ENCODE assay signal across 8 cellular contexts in the genomic region with DNA sequence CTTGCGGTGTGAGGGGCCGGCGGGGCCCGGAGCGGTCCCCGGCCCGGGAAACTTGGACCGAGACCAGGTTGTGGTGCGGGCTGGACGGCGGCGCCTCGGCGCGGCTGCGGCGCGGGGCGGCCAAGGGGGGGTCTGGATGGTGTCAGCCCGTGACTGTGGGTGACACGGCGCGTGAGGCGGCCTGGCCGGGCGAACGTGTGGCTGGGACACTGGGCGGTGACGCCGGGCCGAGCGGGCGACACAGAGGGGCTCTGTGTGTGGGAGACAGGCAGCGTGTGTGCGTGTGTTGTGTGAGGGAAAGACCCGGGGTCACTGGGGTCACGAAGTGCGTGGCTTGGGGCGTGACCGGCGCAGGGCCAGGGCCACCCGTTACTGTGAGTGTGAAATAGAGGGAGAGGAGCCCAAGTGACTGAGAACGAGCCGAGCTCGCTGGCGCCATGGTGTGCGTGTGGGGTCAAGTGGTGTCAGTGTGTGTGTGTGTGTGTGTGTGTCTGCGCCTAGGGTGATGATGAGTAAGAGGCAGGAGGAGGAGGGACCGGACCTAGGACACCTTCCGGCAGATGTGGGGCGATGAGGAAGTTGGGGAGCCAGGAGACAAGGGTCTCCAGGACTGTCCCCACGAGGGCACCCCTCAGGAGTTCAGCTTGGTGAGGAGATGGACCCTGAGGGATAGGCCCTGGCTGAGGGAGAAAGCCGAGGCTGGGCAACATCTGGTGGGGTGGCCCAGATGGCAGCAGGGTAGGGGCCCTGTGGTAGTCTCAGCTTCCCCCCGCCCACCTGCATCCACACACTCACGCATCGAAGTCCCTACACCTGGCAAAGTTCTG. TPM values are rescaled to one million over a fixed set of nuclear protein-coding genes. Genes with fewer than 3 reads are reported as not detected.
DNase-seq lines count a peak whose midpoint lies in the region; ATAC-seq, FAIRE-seq and TF ChIP-seq lines count a peak whose summit lies in the region.

No MANE protein-coding gene starts in this region.

- no peaks in the 10 kb centered on the region for H3F3A ChIP-seq in neural cell (ENCODE audit: insufficient read depth, low read length, poor library complexity, severe bottlenecking)

- no peaks in the 10 kb centered on the region for H3K79me2 ChIP-seq in neural cell (replicated peaks; ENCODE audit: insufficient read depth, low read length)

- H3K27ac ChIP-seq in neural cell (ENCODE audit: low read length) (no peak overlapping the region), stomach smooth muscle (ENCODE audit: low read length) (peak overlapping the region; percentile 78)

- TF ChIP-seq RAD21 in neural cell (conservative IDR thresholded peaks at IDR 0.05): no peak

- peak; percentile 30 for ATAC-seq in HG03175 (IDR thresholded peaks at IDR 0.05; ENCODE audit: unreplicated experiment)

- no peak for TF ChIP-seq EP300 in neural cell (conservative IDR thresholded peaks at IDR 0.05; ENCODE audit: poor library complexity, severe bottlenecking)

- H3K4me2 ChIP-seq in neural cell (ENCODE audit: low read length): peak overlapping the region; percentile 18

- H3K4me1 ChIP-seq in stomach smooth muscle (ENCODE audit: control insufficient read depth, insufficient read depth, low read length): peaks cover 29% of the 10 kb centered on the region

- FAIRE-seq in RCC 7860 (lab: Jason Lieb, UNC): no peak

- H3K36me3 ChIP-seq in neural cell (ENCODE audit: insufficient read depth, low read length): no peaks in the 10 kb centered on the region
- H3K36me3 ChIP-seq in stomach smooth muscle (ENCODE audit: control insufficient read depth in 2 of 2, insufficient read depth in 2 of 2, low read length in 2 of 2): no peaks in the 10 kb centered on the region

- H3K9me3 ChIP-seq in neural cell (ENCODE audit: low read length) (no peaks in the 10 kb centered on the region), stomach smooth muscle (ENCODE audit: control insufficient read depth in 2 of 2, low read length in 2 of 2) (no peaks in the 10 kb centered on the region)

- peak overlapping the region; percentile 64 for H3K4me3 ChIP-seq in fibroblast of pulmonary artery (replicated peaks; ENCODE audit: low read depth, low read length)
- H3K4me3 ChIP-seq in neural cell (ENCODE audit: low read length): peak overlapping the region; percentile 89
- peak overlapping the region; percentile 58 to 76 for H3K4me3 ChIP-seq in stomach smooth muscle (ENCODE audit: low read length in 2 of 2)

- no peaks in the 10 kb centered on the region for H3K9me2 ChIP-seq in neural cell (ENCODE audit: insufficient read depth, low read length)

- H4K20me1 ChIP-seq in neural cell (ENCODE audit: insufficient read depth): no peaks in the 10 kb centered on the region

- peak; percentile 37 for DNase-seq in NCI-H82 (lab: John Stamatoyannopoulos, UW)
- DNase-seq in NCI-H82 treated with DMSO at 0.1 percent for 48 hours (lab: John Stamatoyannopoulos, UW; ENCODE audit: unreplicated experiment): no peak
- peak; percentile 71 for DNase-seq in RCC 7860 (ENCODE audit: low spot score)
- DNase-seq in activated T-helper 1 cell treated with anti-CD3 and anti-CD28 coated beads, Interleukin-2, amount 50 U/mL, for 16 hours (ENCODE audit: low read depth in 1 of 2, low spot score in 1 of 2): peak; percentile 14 to 23
- peak; percentile 73 for DNase-seq in fibroblast of pulmonary artery (ENCODE audit: low read depth)

- H2AFZ ChIP-seq in neural cell (ENCODE audit: low read depth, low read length): no peak overlapping the region

- TF ChIP-seq CTCF in fibroblast of pulmonary artery (IDR thresholded peaks at IDR 0.05; ENCODE audit: low read length, missing control alignments) (no peak), neural cell (IDR thresholded peaks at IDR 0.05; ENCODE audit: poor library complexity, severe bottlenecking) (no peak)

- H3K27me3 ChIP-seq in neural cell (ENCODE audit: insufficient read depth, low read depth, low read length): no peaks in the 10 kb centered on the region
- no peaks in the 10 kb centered on the region for H3K27me3 ChIP-seq in stomach smooth muscle (ENCODE audit: control insufficient read depth in 1 of 2, insufficient read depth in 2 of 2, low read length in 2 of 2)

- peak overlapping the region; percentile 69 for H3K9ac ChIP-seq in neural cell (ENCODE audit: low read length)
- H3K9ac ChIP-seq in stomach smooth muscle (ENCODE audit: low read length in 2 of 2): peak overlapping the region; percentile 47 to 75

TF ChIP-seq in neural cell, 6 proteins besides CTCF, POLR2A, EP300 and RAD21:
- TF ChIP-seq, protein P1, sequence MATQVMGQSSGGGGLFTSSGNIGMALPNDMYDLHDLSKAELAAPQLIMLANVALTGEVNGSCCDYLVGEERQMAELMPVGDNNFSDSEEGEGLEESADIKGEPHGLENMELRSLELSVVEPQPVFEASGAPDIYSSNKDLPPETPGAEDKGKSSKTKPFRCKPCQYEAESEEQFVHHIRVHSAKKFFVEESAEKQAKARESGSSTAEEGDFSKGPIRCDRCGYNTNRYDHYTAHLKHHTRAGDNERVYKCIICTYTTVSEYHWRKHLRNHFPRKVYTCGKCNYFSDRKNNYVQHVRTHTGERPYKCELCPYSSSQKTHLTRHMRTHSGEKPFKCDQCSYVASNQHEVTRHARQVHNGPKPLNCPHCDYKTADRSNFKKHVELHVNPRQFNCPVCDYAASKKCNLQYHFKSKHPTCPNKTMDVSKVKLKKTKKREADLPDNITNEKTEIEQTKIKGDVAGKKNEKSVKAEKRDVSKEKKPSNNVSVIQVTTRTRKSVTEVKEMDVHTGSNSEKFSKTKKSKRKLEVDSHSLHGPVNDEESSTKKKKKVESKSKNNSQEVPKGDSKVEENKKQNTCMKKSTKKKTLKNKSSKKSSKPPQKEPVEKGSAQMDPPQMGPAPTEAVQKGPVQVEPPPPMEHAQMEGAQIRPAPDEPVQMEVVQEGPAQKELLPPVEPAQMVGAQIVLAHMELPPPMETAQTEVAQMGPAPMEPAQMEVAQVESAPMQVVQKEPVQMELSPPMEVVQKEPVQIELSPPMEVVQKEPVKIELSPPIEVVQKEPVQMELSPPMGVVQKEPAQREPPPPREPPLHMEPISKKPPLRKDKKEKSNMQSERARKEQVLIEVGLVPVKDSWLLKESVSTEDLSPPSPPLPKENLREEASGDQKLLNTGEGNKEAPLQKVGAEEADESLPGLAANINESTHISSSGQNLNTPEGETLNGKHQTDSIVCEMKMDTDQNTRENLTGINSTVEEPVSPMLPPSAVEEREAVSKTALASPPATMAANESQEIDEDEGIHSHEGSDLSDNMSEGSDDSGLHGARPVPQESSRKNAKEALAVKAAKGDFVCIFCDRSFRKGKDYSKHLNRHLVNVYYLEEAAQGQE (IDR thresholded peaks at IDR 0.05; ENCODE audit: borderline replicate concordance): no peak
- no peak for TF ChIP-seq POLR2AphosphoS5 (IDR thresholded peaks at IDR 0.05)
- no peak for TF ChIP-seq EZH2 (IDR thresholded peaks at IDR 0.05; ENCODE audit: borderline replicate concordance, insufficient read depth, low read length, poor library complexity, severe bottlenecking)
- TF ChIP-seq TAF1 (IDR thresholded peaks at IDR 0.05; ENCODE audit: low read depth): no peak
- TF ChIP-seq MXI1 (conservative IDR thresholded peaks at IDR 0.05; ENCODE audit: poor library complexity, severe bottlenecking): no peak
- TF ChIP-seq SMC3 (conservative IDR thresholded peaks at IDR 0.05; ENCODE audit: poor library complexity): no peak

RNA-seq across cellular contexts. Expression of a gene that starts 0.8 kb away (rescaled TPM):
- polyA plus RNA-seq in neural cell: 12.4 and 13.0 TPM in 2 replicates
- 7.8 and 8.2 TPM in 2 replicates for polyA minus RNA-seq in neural cell
